ENCODE assay signal across 1 cellular context in the genomic region with DNA sequence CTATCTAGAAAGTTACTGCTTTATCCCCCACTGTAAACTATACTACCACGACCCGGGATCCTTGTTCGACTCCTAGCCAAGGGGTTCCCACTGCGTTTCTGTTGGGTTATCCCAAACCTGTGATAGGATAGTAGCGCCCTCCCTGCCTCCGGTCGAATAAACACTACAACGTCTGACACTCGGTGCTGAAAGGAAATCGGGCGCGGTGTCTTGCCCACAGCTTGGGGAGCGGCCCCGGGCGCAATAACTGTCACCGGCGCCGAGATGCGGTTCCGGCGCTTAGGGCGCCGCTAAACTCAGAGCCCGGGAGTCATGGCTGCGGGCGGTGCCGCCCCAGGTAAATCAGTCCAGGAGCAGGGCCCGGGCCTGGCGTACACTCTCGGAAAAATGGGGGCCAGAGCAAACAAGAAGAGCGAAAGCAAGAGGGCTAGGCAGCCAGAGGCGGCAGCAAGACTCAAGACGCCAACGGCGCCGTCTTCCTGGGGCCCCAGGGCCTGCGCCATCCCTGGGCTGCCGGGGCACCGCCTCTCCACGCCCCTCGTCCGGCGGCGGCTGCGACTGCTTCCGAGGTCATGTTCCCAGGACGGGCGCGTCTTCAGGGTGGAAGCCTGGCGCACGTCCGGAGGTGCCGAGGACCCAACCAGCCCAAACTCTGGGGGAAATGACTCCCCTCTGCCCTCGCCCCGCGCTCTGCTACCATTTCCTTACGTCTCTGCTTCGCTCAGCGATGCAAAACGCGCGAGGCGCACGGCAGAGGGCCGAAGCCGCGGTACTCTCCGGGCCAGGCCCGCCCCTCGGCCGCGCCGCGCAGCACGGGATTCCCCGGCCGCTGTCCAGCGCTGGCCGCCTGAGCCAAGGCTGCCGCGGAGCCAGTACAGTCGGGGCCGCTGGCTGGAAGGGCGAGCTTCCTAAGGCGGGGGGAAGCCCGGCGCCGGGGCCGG.
TF ChIP-seq lines count a peak whose summit lies in the region.

A gene (plus strand): TSS at position 575 of the 941 bp plus-strand sequence. CDS start 87 bp downstream, at position 662.

TF ChIP-seq in GM12878, 131 proteins besides CTCF, POLR2A, EP300 and RAD21 (continued from another document):
- TF ChIP-seq, protein P1, sequence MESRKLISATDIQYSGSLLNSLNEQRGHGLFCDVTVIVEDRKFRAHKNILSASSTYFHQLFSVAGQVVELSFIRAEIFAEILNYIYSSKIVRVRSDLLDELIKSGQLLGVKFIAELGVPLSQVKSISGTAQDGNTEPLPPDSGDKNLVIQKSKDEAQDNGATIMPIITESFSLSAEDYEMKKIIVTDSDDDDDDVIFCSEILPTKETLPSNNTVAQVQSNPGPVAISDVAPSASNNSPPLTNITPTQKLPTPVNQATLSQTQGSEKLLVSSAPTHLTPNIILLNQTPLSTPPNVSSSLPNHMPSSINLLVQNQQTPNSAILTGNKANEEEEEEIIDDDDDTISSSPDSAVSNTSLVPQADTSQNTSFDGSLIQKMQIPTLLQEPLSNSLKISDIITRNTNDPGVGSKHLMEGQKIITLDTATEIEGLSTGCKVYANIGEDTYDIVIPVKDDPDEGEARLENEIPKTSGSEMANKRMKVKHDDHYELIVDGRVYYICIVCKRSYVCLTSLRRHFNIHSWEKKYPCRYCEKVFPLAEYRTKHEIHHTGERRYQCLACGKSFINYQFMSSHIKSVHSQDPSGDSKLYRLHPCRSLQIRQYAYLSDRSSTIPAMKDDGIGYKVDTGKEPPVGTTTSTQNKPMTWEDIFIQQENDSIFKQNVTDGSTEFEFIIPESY (IDR thresholded peaks at IDR 0.05): no peak
- TF ChIP-seq CREM (IDR thresholded peaks at IDR 0.05; ENCODE audit: low read depth): peak; percentile 59; the same call in 1 of the 2 replicates
